ENCODE assay signal across 9 cellular contexts in the genomic region with DNA sequence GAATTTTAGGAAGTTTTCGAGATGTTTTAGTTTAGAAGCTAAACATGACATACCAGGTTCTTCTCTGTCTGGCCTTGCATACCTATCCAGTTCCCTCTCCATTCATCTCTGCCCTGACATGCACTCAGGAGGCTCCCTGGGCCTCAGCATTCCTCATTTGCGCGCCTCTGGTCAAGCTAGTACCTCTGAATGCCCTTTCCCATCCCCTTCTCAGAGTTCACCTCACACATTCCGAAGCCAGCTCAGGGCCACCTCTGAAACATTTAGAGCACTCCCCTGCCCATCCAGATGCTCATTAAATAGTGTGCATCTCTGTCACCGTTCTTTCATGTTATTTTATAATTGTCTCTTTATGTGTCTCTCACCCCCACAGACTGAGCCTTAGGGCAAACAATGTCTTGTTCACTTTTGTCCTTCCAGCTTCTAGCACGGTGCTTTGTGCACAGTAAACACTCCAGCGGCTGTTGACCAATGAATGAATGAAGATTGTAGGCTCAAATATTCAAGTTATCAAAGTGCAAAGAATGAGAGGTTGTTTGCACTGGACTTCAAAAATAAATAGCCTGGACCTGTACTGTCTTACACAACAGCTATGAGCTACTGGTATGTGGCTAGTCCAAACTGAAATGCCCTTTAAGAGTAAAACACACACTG. TPM values are rescaled to one million over a fixed set of nuclear protein-coding genes. Genes with fewer than 3 reads are reported as not detected.
A peak's percentile ranks its signal among the peaks of the same experiment; 100 is the strongest.
DNase-seq lines count a peak whose midpoint lies in the region; ATAC-seq, FAIRE-seq and TF ChIP-seq lines count a peak whose summit lies in the region.
"Had no signal": no experiment of that assay in that cellular context is flagged by ENCODE, and none has a peak within 500 bp of the region (broad histone marks: within the 10 kb centered on the region; RNA-seq: fewer than 3 reads in every experiment).

No MANE protein-coding gene starts in this region.

- RAD21 ChIA-PET in GM12878 (lab: Charles Lee; ENCODE audit: unreplicated experiment): interaction anchor here (0.7 to 1.5 kb wide), 2 partner anchors 9 to 57 kb away, joined by 3 to 5 read pairs; no protein-coding TSS in a partner anchor

- H2BK15ac ChIP-seq in mesendoderm (replicated peaks; ENCODE audit: low read depth): no peak overlapping the region

- no peak overlapping the region for H2BK5ac ChIP-seq in mesendoderm (ENCODE audit: low read length)

- no peaks in the 10 kb centered on the region for H3K9me3 ChIP-seq in CD4-positive, alpha-beta memory T cell (ENCODE audit: control insufficient read depth in 1 of 2, low read length in 2 of 2)
- H3K9me3 ChIP-seq in GM12878 (replicated peaks; ENCODE audit: control insufficient read depth, insufficient read depth, low read length) (no peaks in the 10 kb centered on the region), uterus (no peaks in the 10 kb centered on the region)
- H3K9me3 ChIP-seq: neutrophil had no signal

- H3K36me3 ChIP-seq in CD4-positive, alpha-beta memory T cell (ENCODE audit: insufficient read depth, low read length): no peaks in the 10 kb centered on the region
- peaks cover 0 to 2% of the 10 kb centered on the region in 2 experiments; a peak in 2 of 4 replicates for H3K36me3 ChIP-seq in GM12878 (ENCODE audit: control insufficient read depth in 2 of 2, insufficient read depth in 2 of 2, low read length in 1 of 2)
- H3K36me3 ChIP-seq in mesendoderm (ENCODE audit: control insufficient read depth, insufficient read depth, low read length): peaks cover 5% of the 10 kb centered on the region
- H3K36me3 ChIP-seq in uterus: no peaks in the 10 kb centered on the region
- H3K36me3 ChIP-seq: neutrophil had no signal

- H3K18ac ChIP-seq in mesendoderm (ENCODE audit: low read length): peak overlapping the region; percentile 96

- no peak for FAIRE-seq in GM12878 (lab: Jason Lieb, UNC)

- H3K4me3 Mint-ChIP-seq in CD4-positive, alpha-beta memory T cell: peak overlapping the region; percentile 68 to 96 (median 84)
- peak overlapping the region; percentile 82 to 100 (median 94) for H3K4me3 Mint-ChIP-seq in IgD-negative memory B cell

- no TSS peak for BruUV-seq in GM12878 (replicated peaks; lab: Mats Ljungman, UMichigan)

- peak overlapping the region; percentile 49 for H3K4ac ChIP-seq in mesendoderm (ENCODE audit: low read depth, low read length)

- no peak overlapping the region for H4K5ac ChIP-seq in mesendoderm (ENCODE audit: low read length)

- SMC1A ChIA-PET in GM12878 (lab: Charles Lee; ENCODE audit: uncharacterized antibody, unreplicated experiment): interaction anchor here (0.8 to 5.6 kb wide), 6 partner anchors 9 to 62 kb away, joined by 3 to 28 read pairs (median 4); no protein-coding TSS in a partner anchor

- no peak overlapping the region for H2BK120ac ChIP-seq in mesendoderm (ENCODE audit: low read depth, low read length)

- peak overlapping the region; percentile 70 for H3K4me2 ChIP-seq in GM12878 (ENCODE audit: control insufficient read depth, insufficient read depth)
- peak overlapping the region; percentile 60 for H3K4me2 ChIP-seq in mesendoderm (ENCODE audit: low read length)

- intact Hi-C loops in CD4-positive, alpha-beta memory T cell (cut with micrococcal nuclease): no loop called here
- intact Hi-C loops in GM12878 (cut with micrococcal nuclease; ENCODE audit: unreplicated experiment) (no loop called here), uterus (cut with DNase I; ENCODE audit: low total_unique reads) (no loop called here)

- no peak overlapping the region for H4K8ac ChIP-seq in mesendoderm (ENCODE audit: low read depth, low read length)

- H3K27ac ChIP-seq in CD4-positive, alpha-beta memory T cell (ENCODE audit: low read depth, low read length): no peak overlapping the region
- H3K27ac ChIP-seq in GM12878 (ENCODE audit: control insufficient read depth, insufficient read depth) (0 out of 2 replicates have a peak overlapping the region, but pooled peaks have one; percentile 77), mesendoderm (ENCODE audit: low read depth, low read length) (peak overlapping the region; percentile 62), uterus (no peak overlapping the region)
- H3K27ac ChIP-seq: neutrophil had no signal

- TF ChIP-seq POLR2A in GM12878 (IDR thresholded peaks at IDR 0.05; ENCODE audit: low read depth, low read length) (no peak), uterus (IDR thresholded peaks at IDR 0.05) (no peak)

- WGBS in GM12878 (ENCODE audit: insufficient coverage, insufficient replicate concordance, low lambda C conversion rate, missing lambda C conversion rate): 90% methylated on average over 7 of the region's 7 CpGs
- WGBS in mesendoderm (ENCODE audit: extremely low coverage, insufficient coverage, low lambda C conversion rate): no CpG with 5 or more reads among the region's 7 CpGs

- peak overlapping the region in 1 of 7 donors; percentile 1 for H3K27ac Mint-ChIP-seq in CD4-positive, alpha-beta memory T cell
- no peak overlapping the region for H3K27ac Mint-ChIP-seq in IgD-negative memory B cell

- peak overlapping the region; percentile 91 for H3K56ac ChIP-seq in mesendoderm (ENCODE audit: low read length)

- H3K79me1 ChIP-seq in mesendoderm (ENCODE audit: low read length): no peaks in the 10 kb centered on the region

- no peak overlapping the region for H3K4me3 ChIP-seq in CD4-positive, alpha-beta memory T cell (ENCODE audit: low read length in 2 of 2)
- H3K4me3 ChIP-seq in GM12878: peak overlapping the region; percentile 81; the same call in 1 of the 2 replicates
- H3K4me3 ChIP-seq in mesendoderm (ENCODE audit: low read length): no peak overlapping the region
- no peak overlapping the region for H3K4me3 ChIP-seq in uterus

- no peak overlapping the region for H2AK5ac ChIP-seq in mesendoderm (ENCODE audit: low read length)

- TF ChIP-seq RAD21 in GM12878 (IDR thresholded peaks at IDR 0.05; ENCODE audit: insufficient read depth, low read depth, low read length): no peak

- H3K27me3 Mint-ChIP-seq in CD4-positive, alpha-beta memory T cell: peaks cover 12 to 15% of the 10 kb centered on the region in 2 donors
- H3K27me3 Mint-ChIP-seq in IgD-negative memory B cell: no peaks in the 10 kb centered on the region

- ATAC-seq in GM12878 (no peak), HG02970 (IDR thresholded peaks at IDR 0.05; ENCODE audit: low FRiP score, unreplicated experiment) (no peak), GM21786 (IDR thresholded peaks at IDR 0.05; ENCODE audit: unreplicated experiment) (no peak)

- CTCF ChIA-PET in CD4-positive, alpha-beta memory T cell (lab: Charles Lee; ENCODE audit: partially characterized antibody): interaction anchor here (2.7 kb wide), 1 partner anchor 57 kb away, joined by 8 read pairs; no protein-coding TSS in a partner anchor
- CTCF ChIA-PET in GM12878 (lab: Yijun Ruan, JAX): interaction anchor here (0.6 to 1.8 kb wide), 6 partner anchors 26 to 820 kb away, joined by 3 to 4 read pairs (median 4); no protein-coding TSS in a partner anchor

- no peak overlapping the region for H3K23ac ChIP-seq in mesendoderm (ENCODE audit: low read length)

- H4K20me1 ChIP-seq in GM12878 (ENCODE audit: control insufficient read depth, insufficient read depth): peaks cover 5% of the 10 kb centered on the region; the same call in 1 of the 2 replicates

- peaks cover 0 to 2% (median 0%) of the 10 kb centered on the region in 8 donors for H3K9me3 Mint-ChIP-seq in CD4-positive, alpha-beta memory T cell
- no peaks in the 10 kb centered on the region for H3K9me3 Mint-ChIP-seq in IgD-negative memory B cell

- in situ Hi-C loops in GM12878 (cut with MboI): no loop called here

- peaks cover 37% of the 10 kb centered on the region for H3K79me2 ChIP-seq in GM12878 (ENCODE audit: control insufficient read depth, insufficient read depth, low read length)
- peaks cover 38% of the 10 kb centered on the region for H3K79me2 ChIP-seq in mesendoderm (ENCODE audit: control insufficient read depth, insufficient read depth, low read length)

- H2AFZ ChIP-seq in GM12878 (ENCODE audit: control insufficient read depth, low read depth, low read length): no peak overlapping the region

- TF ChIP-seq CTCF in GM12878 (IDR thresholded peaks at IDR 0.05 in 2 of 3, conservative IDR thresholded peaks at IDR 0.05 in 1 of 3; ENCODE audit: control insufficient read depth in 2 of 3, extremely low read depth in 1 of 3, insufficient read depth in 1 of 3, low read depth in 3 of 3, low read length in 3 of 3): no peak
- TF ChIP-seq CTCF in uterus (IDR thresholded peaks at IDR 0.05): no peak

- H3K4me1 ChIP-seq in CD4-positive, alpha-beta memory T cell (ENCODE audit: insufficient read depth, low read length): peaks cover 22% of the 10 kb centered on the region
- H3K4me1 ChIP-seq in GM12878 (ENCODE audit: control insufficient read depth, insufficient read depth, low read length) (peaks cover 13% of the 10 kb centered on the region), mesendoderm (ENCODE audit: control insufficient read depth, low read depth, low read length) (peaks cover 18% of the 10 kb centered on the region), uterus (no peaks in the 10 kb centered on the region)

- POLR2A ChIA-PET in CD4-positive, alpha-beta memory T cell (lab: Charles Lee; ENCODE audit: partially characterized antibody): no interaction called here
- POLR2A ChIA-PET in GM12878 (lab: Charles Lee): interaction anchor here (0.5 to 1.0 kb wide), 5 partner anchors 8 to 946 kb away, joined by 3 read pairs; a partner anchor contains a TSS

- peak overlapping the region; percentile 71; the same call in 1 of the 2 replicates for H3K9ac ChIP-seq in GM12878 (ENCODE audit: control insufficient read depth, insufficient read depth, low read length)
- H3K9ac ChIP-seq in mesendoderm (ENCODE audit: low read length): peak overlapping the region; percentile 66

- H3K36me3 Mint-ChIP-seq in CD4-positive, alpha-beta memory T cell: no peaks in the 10 kb centered on the region
- peaks cover 2% of the 10 kb centered on the region for H3K36me3 Mint-ChIP-seq in IgD-negative memory B cell

- H3K27me3 ChIP-seq in CD4-positive, alpha-beta memory T cell (ENCODE audit: insufficient read depth, low read length): no peaks in the 10 kb centered on the region
- H3K27me3 ChIP-seq in GM12878 (replicated peaks in 1 of 2; ENCODE audit: control insufficient read depth in 2 of 2, insufficient read depth in 2 of 2, low read length in 1 of 2) (no peaks in the 10 kb centered on the region), mesendoderm (ENCODE audit: insufficient read depth, low read length, poor library complexity) (no peaks in the 10 kb centered on the region), uterus (no peaks in the 10 kb centered on the region)

- DNase-seq in CD4-positive, alpha-beta memory T cell: no peak
- DNase-seq in GM12878 (ENCODE audit: low read depth, low spot score): no peak
- peak; percentile 61 for DNase-seq in mesendoderm
- no peak for DNase-seq in uterus
- DNase-seq in NCI-H524 (lab: John Stamatoyannopoulos, UW): no peak

- peaks cover 14 to 33% (median 23%) of the 10 kb centered on the region in 4 donors for H3K4me1 Mint-ChIP-seq in CD4-positive, alpha-beta memory T cell
- peaks cover 7 to 22% (median 11%) of the 10 kb centered on the region in 3 donors for H3K4me1 Mint-ChIP-seq in IgD-negative memory B cell

- TF ChIP-seq EP300 in GM12878 (IDR thresholded peaks at IDR 0.05; ENCODE audit: borderline replicate concordance in 1 of 2, control insufficient read depth in 1 of 2, low read depth in 2 of 2, low read length in 2 of 2): no peak

RNA-seq across cellular contexts. Expression of a gene that starts 1.2 kb away (rescaled TPM):
- total RNA-seq in CD4-positive, alpha-beta memory T cell: 1 to 10 TPM; 7.1 to 7.6 TPM
- polyA plus RNA-seq in CD4-positive, alpha-beta memory T cell: 1 to 10 TPM; 5.9 to 9.9 TPM
- 6.9 TPM for polyA plus RNA-seq in IgD-negative memory B cell
- total RNA-seq in GM12878 (2013; cell fraction: nucleolus; rRNA removed): 105 and 147 TPM in 2 replicates
- total RNA-seq in GM12878 (2014; rRNA removed): 122 and 132 TPM in 2 replicates
- 72.9 and 78.5 TPM in 2 replicates for total RNA-seq in GM12878 (2014; rRNA removed; fragmentation: Illumina TruSeq; extraction: Trizol)
- total RNA-seq in GM12878 (2021): 169 and 175 TPM in 2 replicates
- polyA plus RNA-seq in GM12878 (2011; ENCODE audit: low read depth): 43.3 TPM
- 61.8 and 147 TPM in 2 replicates for polyA plus RNA-seq in GM12878 (2011; rRNA removed)
- 187 and 196 TPM in 2 replicates for polyA plus RNA-seq in GM12878 (2011; cell fraction: cytosol; rRNA removed)
- 179 and 246 TPM in 2 replicates for polyA plus RNA-seq in GM12878 (2011; cell fraction: nucleus; rRNA removed)
- polyA plus RNA-seq in GM12878 (2012): 64.5 and 70.3 TPM in 2 replicates
- 92.6 and 116 TPM in 2 replicates for polyA plus RNA-seq in GM12878 (2014; fragmentation: Illumina TruSeq; extraction: Trizol)
- polyA plus RNA-seq in GM12878 (2014; fragmentation: Nextera tagmentation; extraction: Ambion mirVana): 10 to 100 TPM; 23.3 to 39.3 TPM
- polyA plus RNA-seq in GM12878 (2014; rRNA removed): 106 and 110 TPM in 2 replicates
- polyA plus RNA-seq in GM12878 (2016; fragmentation: Nextera tagmentation; extraction: Ambion mirVana): 100 to 1,000 TPM; 123 to 128 TPM
- 259 and 370 TPM in 2 replicates for polyA minus RNA-seq in GM12878 (2011; rRNA and poly(A)+ RNA removed)
- polyA minus RNA-seq in GM12878 (2011; cell fraction: cytosol; rRNA and poly(A)+ RNA removed): 54.5 and 63.7 TPM in 2 replicates
- polyA minus RNA-seq in GM12878 (2011; cell fraction: nucleus; rRNA and poly(A)+ RNA removed): 94.1 and 148 TPM in 2 replicates
- 466 TPM for polyA plus RNA-seq in mesendoderm (2013, experiment 1 of 2)
- polyA plus RNA-seq in mesendoderm (2013, experiment 2 of 2): 464 TPM
- 10 to 100 TPM in 3 of 4 donors, 1 to 10 TPM in 1; 5.3 to 36.1 (median 13.7) TPM for total RNA-seq in uterus

Comparison
In these comparisons a context has a peak if more than half of its experiments do, and no peak if none do; other contexts are left out.
1. H3K27ac ChIP-seq: peak in GM12878 (single experiment) and mesendoderm (single experiment); none in CD4-positive, alpha-beta memory T cell (single experiment) and uterus (0 of 2).